8 cellular contexts compared by ENCODE assay signal in genomic region chr9:86947146-86948081, GRCh38. TPM values are rescaled to one million over a fixed set of nuclear protein-coding genes. Genes with fewer than 3 reads are reported as not detected.
DNase-seq lines count a peak whose midpoint lies in the region; ATAC-seq and TF ChIP-seq lines count a peak whose summit lies in the region.

Gene GAS1, minus strand, starts transcription at chr9:86947506. Its CDS starts 727 bp downstream, at chr9:86946779.

- no peaks in the 10 kb centered on the region for H3K36me3 ChIP-seq in urinary bladder (ENCODE audit: insufficient read depth)

- H3K36me3 Mint-ChIP-seq in T-helper 2 cell treated with Interferon-gamma antibody and Interleukin-4, amounts not matched to agents 5 μg/mL and 100 μg/mL, for 36 hours (ENCODE audit: low read depth): no peaks in the 10 kb centered on the region

- peak; percentile 46 for ATAC-seq in GM21825 (IDR thresholded peaks at IDR 0.05; ENCODE audit: unreplicated experiment)

- DNase-seq in DMS153 (lab: John Stamatoyannopoulos, UW) (peak; percentile 46), LoVo (ENCODE audit: low spot score) (peak; percentile 60), astrocyte of the cerebellum (ENCODE audit: low read depth) (peak; percentile 92), hepatic stellate cell (ENCODE audit: low spot score) (peak; percentile 82), pulmonary artery endothelial cell (ENCODE audit: low read depth, low spot score) (peak; percentile 79)
- peak; percentile 52 for DNase-seq in T-helper 2 cell treated with Interferon-gamma antibody and Interleukin-4, amounts not matched to agents 5 μg/mL and 100 μg/mL, for 36 hours (ENCODE audit: low spot score)

- no peak for TF ChIP-seq CTCF in astrocyte of the cerebellum (IDR thresholded peaks at IDR 0.05; ENCODE audit: low read depth, low read length, missing control alignments)

- H3K27ac Mint-ChIP-seq in T-helper 2 cell treated with Interferon-gamma antibody and Interleukin-4, amounts not matched to agents 5 μg/mL and 100 μg/mL, for 36 hours: peak within 1 kb of the TSS; percentile 62

- H3K4me1 ChIP-seq in urinary bladder (ENCODE audit: insufficient read depth): peaks cover 3% of the 10 kb centered on the region

- peak within 1 kb of the TSS; percentile 85 for H3K4me3 Mint-ChIP-seq in T-helper 2 cell treated with Interferon-gamma antibody and Interleukin-4, amounts not matched to agents 5 μg/mL and 100 μg/mL, for 36 hours

- peaks cover 34% of the 10 kb centered on the region for H3K27me3 Mint-ChIP-seq in T-helper 2 cell treated with Interferon-gamma antibody and Interleukin-4, amounts not matched to agents 5 μg/mL and 100 μg/mL, for 36 hours (ENCODE audit: low read depth)

- H3K9me3 Mint-ChIP-seq in T-helper 2 cell treated with Interferon-gamma antibody and Interleukin-4, amounts not matched to agents 5 μg/mL and 100 μg/mL, for 36 hours: peaks cover 12% of the 10 kb centered on the region

- in situ Hi-C loops in astrocyte of the cerebellum (cut with HindIII; ENCODE audit: low sequenced_read_pairs): loop anchor here (25.0 kb wide), 1 partner anchor 310 kb away; no protein-coding TSS in a partner anchor

- H3K27ac ChIP-seq in urinary bladder (ENCODE audit: low read depth): peak within 1 kb of the TSS; percentile 74

- under 1% methylated on average over 89 of the region's 89 CpGs for WGBS in urinary bladder

- H3K4me3 ChIP-seq in astrocyte of the cerebellum (ENCODE audit: low read depth, low read length) (peak within 1 kb of the TSS; percentile 63), urinary bladder (ENCODE audit: low read depth, low read length) (peak within 1 kb of the TSS; percentile 84)

- H3K4me1 Mint-ChIP-seq in T-helper 2 cell treated with Interferon-gamma antibody and Interleukin-4, amounts not matched to agents 5 μg/mL and 100 μg/mL, for 36 hours (ENCODE audit: low read depth): peaks cover 4% of the 10 kb centered on the region

RNA-seq across cellular contexts. Expression of gene GAS1, which starts in this region (rescaled TPM):
- total RNA-seq in pulmonary artery endothelial cell (0.13 and 0.18 TPM in 2 replicates), urinary bladder (52.8 TPM)
- polyA plus RNA-seq in urinary bladder: 46.3 TPM

Comparison
In these comparisons a context has a peak if more than half of its experiments do, and no peak if none do; other contexts are left out.
1. Peak in every context shown above with its lines: DNase-seq, ATAC-seq, H3K4me3 ChIP-seq and H3K27ac ChIP-seq.
2. RNA of gene GAS1 (total RNA-seq): 52.8 TPM in urinary bladder (single experiment); 0.13 to 0.18 TPM in pulmonary artery endothelial cell; every median in the first group is over 10 times any median in the second.
3. Peak in DNase-seq in pulmonary artery endothelial cell; RNA of the gene not detected or under 1 TPM.